Comparison of ENCODE assay signal across 18 cellular contexts in genomic region chr6:125124250-125124777, GRCh38. TPM values are rescaled to one million over a fixed set of nuclear protein-coding genes. Genes with fewer than 3 reads are reported as not detected.
A peak's percentile ranks its signal among the peaks of the same experiment; 100 is the strongest.
DNase-seq lines count a peak whose midpoint lies in the region; ATAC-seq and TF ChIP-seq lines count a peak whose summit lies in the region.
"Had no signal": no experiment of that assay in that cellular context is flagged by ENCODE, and none has a peak within 500 bp of the region (broad histone marks: within the 10 kb centered on the region; RNA-seq: fewer than 3 reads in every experiment).

No MANE protein-coding gene starts in this region.

- TF ChIP-seq EP300 in stomach (IDR thresholded peaks at IDR 0.05): no peak

- no peak overlapping the region for H3K27ac ChIP-seq in stomach
- H3K27ac ChIP-seq: uterus had no signal

- no peak overlapping the region for H3K4me3 ChIP-seq in stomach
- H3K4me3 ChIP-seq: uterus had no signal

- no peaks in the 10 kb centered on the region for H3K27me3 ChIP-seq in stomach
- H3K27me3 ChIP-seq: uterus had no signal

- WGBS in stomach, 5 donors: 81 to 93% (median 86%) methylated on average over 5 of the region's 5 CpGs

- TF ChIP-seq POLR2A in stomach (IDR thresholded peaks at IDR 0.05): no peak

- peak; percentile 55 for ATAC-seq in left lobe of liver
- ATAC-seq in HG03521 (IDR thresholded peaks at IDR 0.05; ENCODE audit: unreplicated experiment): no peak
- ATAC-seq: CD8-positive, alpha-beta T cell; natural killer cell treated with Interleukin-12 subunit alpha and Interleukin-12 subunit beta and Interleukin-15 and Interleukin-18, amount 100 ng/mL, for 72 hours had no signal

- H3K9me3 ChIP-seq in stomach: peaks cover 0 to 5% (median 1%) of the 10 kb centered on the region in 4 donors
- H3K9me3 ChIP-seq: uterus had no signal

- TF ChIP-seq CTCF in stomach (IDR thresholded peaks at IDR 0.05): no peak

- H3K4me1 ChIP-seq in stomach: no peaks in the 10 kb centered on the region
- H3K4me1 ChIP-seq: uterus had no signal

- DNase-seq in A172 (ENCODE audit: low spot score) (peak; percentile 61), M059J (ENCODE audit: low read depth) (peak; percentile 93), astrocyte of the hippocampus (ENCODE audit: low read depth, low spot score) (peak; percentile 57), left lobe of liver (ENCODE audit: low spot score) (no peak), stomach (no peak), NCI-H2196 treated with DMSO at 0.1 percent for 48 hours (lab: John Stamatoyannopoulos, UW; ENCODE audit: unreplicated experiment) (no peak), occipital lobe (lab: John Stamatoyannopoulos, UW) (no peak)
- DNase-seq: activated CD4-positive, alpha-beta T cell treated with anti-CD3 and anti-CD28 coated beads, Interleukin-2, amount 10 ng/mL, durations not matched to agents 7 days and 5 days; activated naive CD8-positive, alpha-beta T cell treated with anti-CD3 and anti-CD28 coated beads, Interleukin-2, amount 10 ng/mL, durations not matched to agents 7 days and 5 days; activated T-cell treated with anti-CD3 and anti-CD28 coated beads, Interleukin-2, amount 50 U/mL, for 1 hour; CD8-positive, alpha-beta T cell; NCI-H2081; right cardiac atrium; SHP77; stimulated activated CD4-positive, alpha-beta T cell treated with anti-CD3 and anti-CD28 coated beads, Interleukin-4, amount 100 ng/mL, for 1 hour; uterus had no signal

- intact Hi-C loops in stomach (cut with DNase I; ENCODE audit: low total_unique reads): no loop called here

- no peaks in the 10 kb centered on the region for H3K36me3 ChIP-seq in stomach
- H3K36me3 ChIP-seq: uterus had no signal

RNA-seq across cellular contexts. Expression of gene TPD52L1, which starts 29.3 kb away (rescaled TPM):
- 2.9 and 3.2 TPM in 2 replicates for total RNA-seq in A172 (2014; rRNA removed; shearing (Covaris generic))
- 74.4 and 92.1 TPM in 2 replicates for total RNA-seq in M059J (2014; rRNA removed; shearing (Covaris generic))
- total RNA-seq in left lobe of liver (49.7 TPM), stomach (100 to 1,000 TPM in 1 of 5 donors, 10 to 100 TPM in 4; 14.8 to 100 (median 23.3) TPM), occipital lobe (1.4 TPM)
- polyA plus RNA-seq in stomach: 100 to 1,000 TPM in 1 of 3 donors, 10 to 100 TPM in 2; 80.6 to 102 (median 95.3) TPM
- total RNA-seq: activated CD4-positive, alpha-beta T cell treated with anti-CD3 and anti-CD28 coated beads, Interleukin-2, amount 10 ng/mL, durations not matched to agents 7 days and 5 days; activated naive CD8-positive, alpha-beta T cell treated with anti-CD3 and anti-CD28 coated beads, Interleukin-2, amount 10 ng/mL, durations not matched to agents 7 days and 5 days; CD8-positive, alpha-beta T cell; natural killer cell treated with Interleukin-12 subunit alpha and Interleukin-12 subunit beta and Interleukin-15 and Interleukin-18, amount 100 ng/mL, for 72 hours had no signal

Comparison
In these comparisons a context has a peak if more than half of its experiments do, and no peak if none do; other contexts are left out.
1. DNase-seq: peak in A172 (single experiment), M059J (single experiment) and astrocyte of the hippocampus (single experiment); none in left lobe of liver (single experiment), stomach (single experiment), NCI-H2196 treated with DMSO at 0.1 percent for 48 hours (single experiment) and occipital lobe (single experiment).